In the genomic region with DNA sequence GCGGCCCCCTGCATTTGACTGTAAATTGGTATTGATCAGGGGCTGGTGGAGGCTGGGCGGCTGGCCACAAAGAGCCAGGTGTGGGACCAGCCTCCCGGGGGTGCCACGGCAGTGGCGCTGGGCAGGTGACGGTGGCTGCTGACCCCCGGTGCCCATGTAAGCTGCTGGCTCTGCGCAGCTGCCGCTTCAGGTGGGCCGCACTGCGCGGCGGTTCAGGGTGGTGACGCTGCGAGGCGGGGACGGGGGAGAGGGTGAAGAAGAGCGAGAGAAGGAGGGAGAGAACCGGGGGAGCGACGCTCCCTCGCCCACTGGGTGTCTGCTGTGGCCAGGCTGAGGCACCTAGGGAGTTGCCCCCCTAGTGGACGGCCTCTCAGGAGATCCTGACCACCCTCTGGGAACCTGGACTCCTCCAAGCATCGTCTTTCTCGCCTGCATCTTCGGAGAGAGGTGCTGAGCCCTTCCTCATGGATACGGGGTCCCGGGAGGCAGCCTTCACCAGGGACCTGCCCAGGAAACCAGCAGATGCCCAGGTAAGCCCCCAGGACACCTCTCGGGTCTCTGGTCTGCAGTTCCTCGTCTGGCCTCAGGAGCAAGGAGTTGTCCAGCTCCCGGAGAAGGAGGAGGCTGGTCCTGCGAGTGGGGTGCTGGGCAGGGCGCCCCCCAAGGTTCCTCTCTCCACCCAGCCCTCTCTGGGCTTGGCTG, we compare ENCODE assay signal across 35 cellular contexts.
A peak's percentile ranks its signal among the peaks of the same experiment; 100 is the strongest.
DNase-seq lines count a peak whose midpoint lies in the region; ATAC-seq and TF ChIP-seq lines count a peak whose summit lies in the region.
"Had no signal": no experiment of that assay in that cellular context is flagged by ENCODE, and none has a peak within 500 bp of the region (broad histone marks: within the 10 kb centered on the region; RNA-seq: fewer than 3 reads in every experiment).

No MANE protein-coding gene starts in this region.

- DNase-seq in left ventricle myocardium inferior (no peak), Right ventricle myocardium inferior (ENCODE audit: missing footprints) (no peak), nephron progenitor cell (no peak), transverse colon (no peak), globus pallidus (ENCODE audit: low spot score) (no peak), progenitor cell of endocrine pancreas (ENCODE audit: low spot score, unreplicated experiment) (no peak)
- DNase-seq in central memory CD8-positive, alpha-beta T cell (ENCODE audit: low spot score in 2 of 2): no peak
- DNase-seq in naive thymus-derived CD8-positive, alpha-beta T cell: no peak
- DNase-seq: ACHN; activated CD4-positive, alpha-beta memory T cell treated with anti-CD3 and anti-CD28 coated beads, Interleukin-2, amount 10 ng/mL, durations not matched to agents 7 days and 5 days; activated CD8-positive, alpha-beta memory T cell treated with anti-CD3 and anti-CD28 coated beads, Interleukin-2, amount 50 U/mL, for 4 hours; activated naive CD4-positive, alpha-beta T cell; activated naive CD8-positive, alpha-beta T cell treated with anti-CD3 and anti-CD28 coated beads, Interleukin-2, amount 50 U/mL, for 24 hours; CD8-positive, alpha-beta memory T cell; central memory CD4-positive, alpha-beta T cell; dermis blood vessel endothelial cell; EL; foreskin fibroblast; GOT3; HFFc6; hypothalamus; immature natural killer cell; KG1; MG63; NCI-H1105 treated with DMSO at 0.1 percent for 48 hours; NCI-H2029 treated with DMSO at 0.1 percent for 48 hours; NCI-H226; NCI-H69; occipital lobe; stimulated activated CD4-positive, alpha-beta T cell treated with anti-CD3 and anti-CD28 coated beads, Interleukin-1b, Interleukin-23, amount 100 ng/mL, for 48 hours; SW 1271; thyroid gland had no signal

- peaks cover 99% of the 10 kb centered on the region for H3K27me3 ChIP-seq in left ventricle myocardium inferior (ENCODE audit: low read depth)
- H3K27me3 ChIP-seq in transverse colon: peaks cover 98% of the 10 kb centered on the region

- peaks cover 6% of the 10 kb centered on the region for H3K36me3 Mint-ChIP-seq in central memory CD8-positive, alpha-beta T cell (ENCODE audit: insufficient read depth)
- H3K36me3 Mint-ChIP-seq in nephron progenitor cell (ENCODE audit: low read depth) (no peaks in the 10 kb centered on the region), progenitor cell of endocrine pancreas (ENCODE audit: insufficient read depth) (no peaks in the 10 kb centered on the region)
- H3K36me3 Mint-ChIP-seq in naive thymus-derived CD8-positive, alpha-beta T cell: peaks cover 0 to 2% (median 0%) of the 10 kb centered on the region in 3 donors
- H3K36me3 Mint-ChIP-seq: CD8-positive, alpha-beta memory T cell; immature natural killer cell; memory B cell had no signal

- H3K4me3 Mint-ChIP-seq in central memory CD8-positive, alpha-beta T cell: peak overlapping the region; percentile 53
- H3K4me3 Mint-ChIP-seq in nephron progenitor cell: peak overlapping the region; percentile 8
- peak overlapping the region in 1 of 10 donors; percentile 48 for H3K4me3 Mint-ChIP-seq in naive thymus-derived CD8-positive, alpha-beta T cell
- no peak overlapping the region for H3K4me3 Mint-ChIP-seq in progenitor cell of endocrine pancreas (ENCODE audit: low read depth)
- H3K4me3 Mint-ChIP-seq: activated CD4-positive, alpha-beta memory T cell treated with anti-CD3 and anti-CD28 coated beads, Interleukin-2, amount 10 ng/mL, durations not matched to agents 7 days and 5 days; activated naive CD8-positive, alpha-beta T cell treated with anti-CD3 and anti-CD28 coated beads, Interleukin-2, amount 50 U/mL, for 24 hours; HFFc6; stimulated activated naive CD8-positive, alpha-beta T cell treated with anti-CD3 and anti-CD28 coated beads, Interleukin-15, Interleukin-2, amounts not matched to agents 100 ng/mL and 50 ng/mL, for 24 hours had no signal

- TF ChIP-seq EP300 in transverse colon (IDR thresholded peaks at IDR 0.05; ENCODE audit: low read depth): no peak

- TF ChIP-seq CTCF in left ventricle myocardium inferior (IDR thresholded peaks at IDR 0.05; ENCODE audit: borderline replicate concordance) (peak; percentile 20), nephron progenitor cell (IDR thresholded peaks at IDR 0.05) (no peak), transverse colon (IDR thresholded peaks at IDR 0.05) (peak in 1 of 5 experiments; percentile 22), progenitor cell of endocrine pancreas (IDR thresholded peaks at IDR 0.05; ENCODE audit: unreplicated experiment) (no peak)

- H3K4me3 ChIP-seq in left ventricle myocardium inferior: peak overlapping the region; percentile 78
- H3K4me3 ChIP-seq in transverse colon: no peak overlapping the region
- H3K4me3 ChIP-seq: MG63, thyroid gland had no signal

- H3K36me3 ChIP-seq in left ventricle myocardium inferior (peaks cover 15% of the 10 kb centered on the region), transverse colon (no peaks in the 10 kb centered on the region)
- H3K36me3 ChIP-seq: MG63, thyroid gland had no signal

- TF ChIP-seq POLR2A in transverse colon (IDR thresholded peaks at IDR 0.05): no peak

- ATAC-seq in Right ventricle myocardium inferior: no peak
- ATAC-seq in central memory CD8-positive, alpha-beta T cell (replicated peaks; ENCODE audit: extremely low read depth, poor library complexity, severe bottlenecking): no peak
- ATAC-seq in naive thymus-derived CD8-positive, alpha-beta T cell: no peak
- ATAC-seq: activated naive CD8-positive, alpha-beta T cell treated with anti-CD3 and anti-CD28 coated beads, Interleukin-2, amount 50 U/mL, for 24 hours; esophagus mucosa had no signal

- H3K27ac ChIP-seq in left ventricle myocardium inferior (replicated peaks) (peak overlapping the region; percentile 94), transverse colon (peak overlapping the region in 3 of 4 donors; percentile 25 to 92 (median 84))
- H3K27ac ChIP-seq: thyroid gland had no signal

- H3K27ac Mint-ChIP-seq in central memory CD8-positive, alpha-beta T cell (ENCODE audit: low read depth): no peak overlapping the region
- H3K27ac Mint-ChIP-seq in nephron progenitor cell (no peak overlapping the region), progenitor cell of endocrine pancreas (no peak overlapping the region)
- H3K27ac Mint-ChIP-seq in naive thymus-derived CD8-positive, alpha-beta T cell: no peak overlapping the region
- H3K27ac Mint-ChIP-seq: activated CD4-positive, alpha-beta memory T cell treated with anti-CD3 and anti-CD28 coated beads, Interleukin-2, amount 10 ng/mL, durations not matched to agents 7 days and 5 days; activated naive CD8-positive, alpha-beta T cell treated with anti-CD3 and anti-CD28 coated beads, Interleukin-2, amount 50 U/mL, for 24 hours; CD8-positive, alpha-beta memory T cell; HFFc6; immature natural killer cell; memory B cell; stimulated activated naive CD8-positive, alpha-beta T cell treated with anti-CD3 and anti-CD28 coated beads, Interleukin-15, Interleukin-2, amounts not matched to agents 100 ng/mL and 50 ng/mL, for 24 hours had no signal

- H3K9me3 ChIP-seq in left ventricle myocardium inferior (replicated peaks) (no peaks in the 10 kb centered on the region), transverse colon (no peaks in the 10 kb centered on the region)
- H3K9me3 ChIP-seq: MG63, thyroid gland had no signal

- 77% methylated on average over 33 of the region's 33 CpGs; no CpG with 5 or more reads in 1 of the 2 donors for WGBS in transverse colon (ENCODE audit: low coverage in 1 of 2), 2 donors

- POLR2A ChIA-PET in naive thymus-derived CD8-positive, alpha-beta T cell (lab: Charles Lee): no interaction called here

- intact Hi-C loops in left ventricle myocardium inferior (cut with micrococcal nuclease): no loop called here
- intact Hi-C loops in Right ventricle myocardium inferior (cut with DNase I): loop anchor here (5.0 kb wide), 1 partner anchor 56 kb away; no protein-coding TSS in a partner anchor
- intact Hi-C loops in transverse colon (cut with DNase I; ENCODE audit: low total_unique reads): no loop called here

- H3K4me1 Mint-ChIP-seq in central memory CD8-positive, alpha-beta T cell: peaks cover 7% of the 10 kb centered on the region
- H3K4me1 Mint-ChIP-seq in nephron progenitor cell (peaks cover 60% of the 10 kb centered on the region), progenitor cell of endocrine pancreas (ENCODE audit: low read depth) (peaks cover 9% of the 10 kb centered on the region)
- peaks cover 5 to 14% (median 9%) of the 10 kb centered on the region in 4 donors for H3K4me1 Mint-ChIP-seq in naive thymus-derived CD8-positive, alpha-beta T cell

- H3K4me1 ChIP-seq in left ventricle myocardium inferior: peaks cover 76% of the 10 kb centered on the region
- peaks cover 12 to 38% (median 23%) of the 10 kb centered on the region in 4 donors for H3K4me1 ChIP-seq in transverse colon

- no peaks in the 10 kb centered on the region for H3K9me3 Mint-ChIP-seq in central memory CD8-positive, alpha-beta T cell
- H3K9me3 Mint-ChIP-seq in nephron progenitor cell (no peaks in the 10 kb centered on the region), progenitor cell of endocrine pancreas (ENCODE audit: low read depth) (no peaks in the 10 kb centered on the region)
- H3K9me3 Mint-ChIP-seq in naive thymus-derived CD8-positive, alpha-beta T cell: no peaks in the 10 kb centered on the region
- H3K9me3 Mint-ChIP-seq: activated CD4-positive, alpha-beta memory T cell treated with anti-CD3 and anti-CD28 coated beads, Interleukin-2, amount 10 ng/mL, durations not matched to agents 7 days and 5 days; activated naive CD8-positive, alpha-beta T cell treated with anti-CD3 and anti-CD28 coated beads, Interleukin-2, amount 50 U/mL, for 24 hours; HFFc6; immature natural killer cell; memory B cell; stimulated activated naive CD8-positive, alpha-beta T cell treated with anti-CD3 and anti-CD28 coated beads, Interleukin-15, Interleukin-2, amounts not matched to agents 100 ng/mL and 50 ng/mL, for 24 hours had no signal

- in situ Hi-C loops in transverse colon (cut with MboI; ENCODE audit: low pct_ligation_motif_present in 1 of 4, low pct_unique_long_range_greater_than_20kb in 1 of 4, low sequenced_read_pairs in 3 of 4): no loop called here

- peaks cover 60% of the 10 kb centered on the region for H3K27me3 Mint-ChIP-seq in central memory CD8-positive, alpha-beta T cell
- peaks cover 28% of the 10 kb centered on the region for H3K27me3 Mint-ChIP-seq in nephron progenitor cell (ENCODE audit: low read depth, poor library complexity)
- H3K27me3 Mint-ChIP-seq in naive thymus-derived CD8-positive, alpha-beta T cell: peaks cover 8 to 58% (median 26%) of the 10 kb centered on the region in 5 donors
- H3K27me3 Mint-ChIP-seq in progenitor cell of endocrine pancreas: peaks cover 36% of the 10 kb centered on the region
